ENCODE assay signal across 12 cellular contexts in genomic region chr1:36358514-36359084, GRCh38.
"Had no signal": no experiment of that assay in that cellular context is flagged by ENCODE, and none has a peak within 500 bp of the region (broad histone marks: within the 10 kb centered on the region; RNA-seq: fewer than 3 reads in every experiment).

No MANE protein-coding gene starts in this region.

- H3K27ac Mint-ChIP-seq: progenitor cell of endocrine pancreas had no signal

- H3K9me3 ChIP-seq: right atrium auricular region, tibial artery, uterus had no signal

- H3K36me3 ChIP-seq: uterus had no signal

- H3K27me3 ChIP-seq: right atrium auricular region, tibial artery, uterus had no signal

- H3K27ac ChIP-seq: right atrium auricular region, tibial artery, uterus had no signal

- H3K4me3 Mint-ChIP-seq: activated naive CD8-positive, alpha-beta T cell treated with anti-CD3 and anti-CD28 coated beads, Interleukin-2, amount 10 ng/mL, durations not matched to agents 7 days and 5 days; nephron had no signal

- H3K4me3 ChIP-seq: right atrium auricular region, tibial artery, uterus had no signal

- H3K9me3 Mint-ChIP-seq: activated naive CD8-positive, alpha-beta T cell treated with anti-CD3 and anti-CD28 coated beads, Interleukin-2, amount 10 ng/mL, durations not matched to agents 7 days and 5 days; nephron had no signal

- H3K4me1 ChIP-seq: right atrium auricular region, uterus had no signal

- H3K27me3 Mint-ChIP-seq: activated naive CD8-positive, alpha-beta T cell treated with anti-CD3 and anti-CD28 coated beads, Interleukin-2, amount 10 ng/mL, durations not matched to agents 7 days and 5 days; progenitor cell of endocrine pancreas had no signal

- DNase-seq: activated CD4-positive, alpha-beta T cell treated with anti-CD3 and anti-CD28 coated beads for 4 hours; activated naive CD8-positive, alpha-beta T cell treated with anti-CD3 and anti-CD28 coated beads, Interleukin-2, amount 10 ng/mL, durations not matched to agents 7 days and 5 days; activated T-cell treated with anti-CD3 and anti-CD28 coated beads for 4 hours; effector CD8-positive, alpha-beta T cell; foreskin fibroblast; mesenchymal stem cell; small intestine; tibial artery; uterus had no signal
